ENCODE assay signal across 22 cellular contexts in genomic region chr1:116891396-116892072, GRCh38. TPM values are rescaled to one million over a fixed set of nuclear protein-coding genes. Genes with fewer than 3 reads are reported as not detected.
A peak's percentile ranks its signal among the peaks of the same experiment; 100 is the strongest.
DNase-seq lines count a peak whose midpoint lies in the region; ATAC-seq and TF ChIP-seq lines count a peak whose summit lies in the region.
"Had no signal": no experiment of that assay in that cellular context is flagged by ENCODE, and none has a peak within 500 bp of the region (broad histone marks: within the 10 kb centered on the region; RNA-seq: fewer than 3 reads in every experiment).

No MANE protein-coding gene starts in this region.

- peak overlapping the region; percentile 42 for H2AFZ ChIP-seq in neural progenitor cell (replicated peaks)
- H2AFZ ChIP-seq: parathyroid adenoma had no signal

- peak; percentile 40 to 51 for DNase-seq in HAP-1 (ENCODE audit: low spot score in 2 of 2)
- no peak for DNase-seq in body of pancreas
- DNase-seq in left ventricle myocardium superior, result no peak
- no peak for DNase-seq in neural progenitor cell (ENCODE audit: low spot score)
- DNase-seq in NCI-H1417 (lab: John Stamatoyannopoulos, UW), result no peak
- no peak for DNase-seq in HEK293T (ENCODE audit: extremely low spot score)
- DNase-seq: activated CD4-positive, alpha-beta T cell treated with anti-CD3 and anti-CD28 coated beads, Interleukin-2, amount 50 U/mL, for 48 hours; activated naive CD8-positive, alpha-beta T cell treated with anti-CD3 and anti-CD28 coated beads for 36 hours; effector CD4-positive, alpha-beta T cell; gastrocnemius medialis; H7; NCI-H1105 treated with DMSO at 0.1 percent for 48 hours; NCI-H446; stimulated activated CD4-positive, alpha-beta T cell treated with anti-CD3 and anti-CD28 coated beads, Interleukin-15, amount 100 ng/mL, for 24 hours; stimulated activated naive CD8-positive, alpha-beta T cell treated with anti-CD3 and anti-CD28 coated beads, Interleukin-15, Interleukin-2, amounts not matched to agents 100 U/mL and 50 U/mL, for 24 hours; T1000 had no signal

- no peak for TF ChIP-seq POLR2A in body of pancreas (IDR thresholded peaks at IDR 0.05)

- peaks cover 12% of the 10 kb centered on the region for H3K9me3 Mint-ChIP-seq in neural progenitor cell

- H3K27me3 ChIP-seq in HAP-1 (ENCODE audit: low read depth), result no peaks in the 10 kb centered on the region
- H3K27me3 ChIP-seq in body of pancreas, result no peaks in the 10 kb centered on the region
- H3K27me3 ChIP-seq in neural progenitor cell, result no peaks in the 10 kb centered on the region

- no peaks in the 10 kb centered on the region for H3F3A ChIP-seq in neural progenitor cell (ENCODE audit: low read depth)

- no peak for TF ChIP-seq CTCF in body of pancreas (IDR thresholded peaks at IDR 0.05)
- TF ChIP-seq CTCF in neural progenitor cell (IDR thresholded peaks at IDR 0.05), result no peak

- H3K27me3 Mint-ChIP-seq in neural progenitor cell (ENCODE audit: insufficient read depth, low read depth), result peaks cover 3% of the 10 kb centered on the region

- no peaks in the 10 kb centered on the region for H4K20me1 ChIP-seq in neural progenitor cell (ENCODE audit: low read depth)

- in situ Hi-C loops in HAP-1 (cut with MboI; ENCODE audit: low sequenced_read_pairs), result no loop called here

- no peak overlapping the region for H3K4me2 ChIP-seq in neural progenitor cell

- intact Hi-C loops in body of pancreas (cut with DNase I) (no loop called here), left ventricle myocardium superior (cut with micrococcal nuclease) (no loop called here)

- H3K4me1 ChIP-seq in HAP-1 (peaks cover 4% of the 10 kb centered on the region; the same call in 1 of the 2 replicates), body of pancreas (no peaks in the 10 kb centered on the region), neural progenitor cell (no peaks in the 10 kb centered on the region)
- H3K4me1 ChIP-seq: gastrocnemius medialis, parathyroid adenoma had no signal

- CTCF ChIA-PET in HEK293T (lab: Yijun Ruan, JAX), result interaction anchor here (1.0 to 1.2 kb wide), 2 partner anchors 18 to 127 kb away, joined by 3 to 4 read pairs; partner anchors contain the start of gene PTGFRN

- ATAC-seq in body of pancreas (peak; percentile 33), left ventricle myocardium superior (peak; percentile 70), HG03439 (IDR thresholded peaks at IDR 0.05; ENCODE audit: unreplicated experiment) (no peak), HG03432 (IDR thresholded peaks at IDR 0.05; ENCODE audit: unreplicated experiment) (no peak)
- ATAC-seq: sciatic nerve; stimulated activated naive CD8-positive, alpha-beta T cell treated with anti-CD3 and anti-CD28 coated beads, Interleukin-15, Interleukin-2, amounts not matched to agents 100 U/mL and 50 U/mL, for 24 hours had no signal

- WGBS in body of pancreas, 2 donors, result 79 to 92% methylated on average over 5 of the region's 5 CpGs

- H3K27ac ChIP-seq in body of pancreas, result no peak overlapping the region
- no peak overlapping the region for H3K27ac ChIP-seq in neural progenitor cell
- H3K27ac ChIP-seq: gastrocnemius medialis, parathyroid adenoma had no signal

- H3K4me3 Mint-ChIP-seq in neural progenitor cell, result no peak overlapping the region
- H3K4me3 Mint-ChIP-seq: activated naive CD8-positive, alpha-beta T cell treated with anti-CD3 and anti-CD28 coated beads for 36 hours; memory B cell; natural killer cell treated with Interleukin-12 subunit alpha and Interleukin-12 subunit beta and Interleukin-15 and Interleukin-18, amount 100 ng/mL, for 72 hours had no signal

- peaks cover 11% of the 10 kb centered on the region for H3K4me1 Mint-ChIP-seq in neural progenitor cell
- H3K4me1 Mint-ChIP-seq: memory B cell had no signal

- no peaks in the 10 kb centered on the region; the same call in 1 of the 2 replicates for H3K9me3 ChIP-seq in HAP-1
- H3K9me3 ChIP-seq in body of pancreas, result no peaks in the 10 kb centered on the region
- peaks cover 11% of the 10 kb centered on the region for H3K9me3 ChIP-seq in neural progenitor cell (ENCODE audit: low read depth)
- H3K9me3 ChIP-seq: gastrocnemius medialis had no signal

- no peaks in the 10 kb centered on the region for H3K79me2 ChIP-seq in neural progenitor cell (ENCODE audit: low read depth)
- H3K79me2 ChIP-seq: parathyroid adenoma had no signal

- POLR2A ChIA-PET in HEK293T (lab: Yijun Ruan, JAX), result no interaction called here

- no peak overlapping the region for H3K9ac ChIP-seq in neural progenitor cell
- H3K9ac ChIP-seq: parathyroid adenoma had no signal

- H3K36me3 ChIP-seq in HAP-1 (replicated peaks), result no peaks in the 10 kb centered on the region
- H3K36me3 ChIP-seq in body of pancreas (replicated peaks in 1 of 2; ENCODE audit: insufficient read depth in 1 of 2, low read depth in 2 of 2), result no peaks in the 10 kb centered on the region
- no peaks in the 10 kb centered on the region for H3K36me3 ChIP-seq in neural progenitor cell
- H3K36me3 ChIP-seq: gastrocnemius medialis had no signal

- H3K36me3 Mint-ChIP-seq in neural progenitor cell, result no peaks in the 10 kb centered on the region
- H3K36me3 Mint-ChIP-seq: memory B cell had no signal

- H3K4me3 ChIP-seq in HAP-1 (no peak overlapping the region), body of pancreas (no peak overlapping the region), neural progenitor cell (no peak overlapping the region)
- H3K4me3 ChIP-seq: gastrocnemius medialis had no signal

- H3K27ac Mint-ChIP-seq in neural progenitor cell, result peak overlapping the region; percentile 51
- H3K27ac Mint-ChIP-seq: activated naive CD8-positive, alpha-beta T cell treated with anti-CD3 and anti-CD28 coated beads for 36 hours; memory B cell; natural killer cell treated with Interleukin-12 subunit alpha and Interleukin-12 subunit beta and Interleukin-15 and Interleukin-18, amount 100 ng/mL, for 72 hours had no signal

TF ChIP-seq in HEK293T, 16 proteins besides CTCF, POLR2A, EP300 and RAD21:
- TF ChIP-seq FOXA1 (IDR thresholded peaks at IDR 0.05) (no peak), ZNF384 (IDR thresholded peaks at IDR 0.05) (no peak), LEF1 (IDR thresholded peaks at IDR 0.05; ENCODE audit: borderline replicate concordance) (no peak), TARDBP (IDR thresholded peaks at IDR 0.05) (no peak), FOXM1 (IDR thresholded peaks at IDR 0.05; ENCODE audit: borderline replicate concordance) (no peak), PKNOX1 (IDR thresholded peaks at IDR 0.05) (no peak), BHLHE40 (IDR thresholded peaks at IDR 0.05; ENCODE audit: borderline replicate concordance) (no peak), SP1 (IDR thresholded peaks at IDR 0.05) (no peak), ARNT (IDR thresholded peaks at IDR 0.05) (no peak), SUZ12 (IDR thresholded peaks at IDR 0.05) (no peak), FOXK2 (IDR thresholded peaks at IDR 0.05) (no peak)

RNA-seq across cellular contexts. Expression of gene PTGFRN, which starts 18.2 kb away (rescaled TPM):
- total RNA-seq in body of pancreas (10 to 100 TPM; 35.0 to 76.8 TPM), left ventricle myocardium superior (99.6 TPM), neural progenitor cell (ENCODE audit: low replicate concordance) (41.5 and 53.2 TPM in 2 replicates)

Comparison
In these comparisons a context has a peak if more than half of its experiments do, and no peak if none do; other contexts are left out.
1. DNase-seq: peak in HAP-1 (2 of 2); none in body of pancreas (0 of 4), left ventricle myocardium superior (single experiment), neural progenitor cell (single experiment), NCI-H1417 (0 of 3) and HEK293T (single experiment).
2. ATAC-seq: peak in body of pancreas (single experiment) and left ventricle myocardium superior (single experiment); none in HG03439 (single experiment) and HG03432 (single experiment).